8 cellular contexts compared by ENCODE assay signal in the genomic region with DNA sequence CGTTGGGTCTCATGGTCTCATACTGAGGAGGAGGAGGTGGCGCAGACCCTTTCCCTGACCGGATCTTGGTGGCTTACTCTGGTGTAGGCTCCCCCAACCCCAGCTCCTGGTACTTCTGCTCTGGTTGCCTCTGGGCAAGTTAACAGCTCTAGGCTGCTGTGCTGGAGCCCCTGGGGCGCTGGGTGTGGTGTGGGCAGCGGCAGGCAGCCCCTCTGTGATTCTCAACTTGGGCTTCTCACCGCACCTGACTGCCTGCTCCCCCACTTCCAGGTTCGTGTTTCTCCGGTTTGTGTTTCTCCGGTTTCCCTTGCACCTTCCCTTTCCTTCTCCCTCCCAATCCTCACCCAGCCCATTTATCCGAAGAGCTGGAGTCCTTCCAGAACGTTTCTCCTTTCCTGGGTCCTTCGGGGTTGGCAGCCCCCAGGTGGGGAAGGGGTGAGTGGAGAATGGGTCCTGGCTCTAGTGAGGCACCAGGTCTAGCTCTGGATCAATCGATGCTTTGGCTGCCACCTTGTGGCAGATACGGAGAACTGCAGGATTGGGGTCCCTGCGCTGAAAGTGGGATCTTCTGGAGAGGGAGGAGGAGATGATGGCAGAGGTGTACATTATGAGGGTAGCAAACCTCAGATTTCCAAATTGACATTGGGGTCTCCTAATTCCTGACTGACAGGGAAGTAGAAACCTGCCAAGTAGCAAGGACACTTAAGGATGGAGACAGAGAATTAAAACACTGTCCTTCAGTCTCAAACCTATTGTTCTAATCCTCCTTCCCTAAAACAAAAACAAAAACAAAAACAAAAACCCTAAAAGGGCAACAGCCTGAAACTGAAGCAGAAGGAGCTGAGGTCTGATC. TPM values are rescaled to one million over a fixed set of nuclear protein-coding genes. Genes with fewer than 3 reads are reported as not detected.
DNase-seq lines count a peak whose midpoint lies in the region; ATAC-seq and TF ChIP-seq lines count a peak whose summit lies in the region.

No MANE protein-coding gene starts in this region.

- no peaks in the 10 kb centered on the region for H3K36me3 Mint-ChIP-seq in activated naive CD8-positive, alpha-beta T cell treated with anti-CD3 and anti-CD28 coated beads, Interleukin-2, amount 10 ng/mL, durations not matched to agents 7 days and 5 days

- H3K36me3 ChIP-seq in Loucy (ENCODE audit: insufficient read depth, low read length): no peaks in the 10 kb centered on the region
- no peaks in the 10 kb centered on the region for H3K36me3 ChIP-seq in left ventricle myocardium inferior

- POLR2A ChIA-PET in activated naive CD8-positive, alpha-beta T cell treated with anti-CD3 and anti-CD28 coated beads, Interleukin-2, amount 10 ng/mL, durations not matched to agents 7 days and 5 days (lab: Charles Lee): interaction anchor here (0.8 to 2.0 kb wide), 3 partner anchors 16 to 43 kb away, joined by 3 to 7 read pairs (median 3); no protein-coding TSS in a partner anchor

- H3K9me2 ChIP-seq in Loucy (replicated peaks; ENCODE audit: low read depth, low read length): no peaks in the 10 kb centered on the region

- H3K4me3 ChIP-seq in Loucy (ENCODE audit: low read length, poor library complexity, severe bottlenecking): no peak overlapping the region
- H3K4me3 ChIP-seq in left ventricle myocardium inferior: no peak overlapping the region

- ATAC-seq in SK-N-SH treated with all-trans-retinoic acid at 6 μM for 48 hours (peak; percentile 73), sciatic nerve (peak; percentile 60), GM21576 (IDR thresholded peaks at IDR 0.05; ENCODE audit: unreplicated experiment) (no peak)
- peak; percentile 60 for ATAC-seq in activated naive CD8-positive, alpha-beta T cell treated with anti-CD3 and anti-CD28 coated beads, Interleukin-2, amount 10 ng/mL, durations not matched to agents 7 days and 5 days (ENCODE audit: low read depth)

- no peak overlapping the region for H3K27ac ChIP-seq in left ventricle myocardium inferior (replicated peaks)

- H3K79me2 ChIP-seq in Loucy (ENCODE audit: insufficient read depth, low read length): no peaks in the 10 kb centered on the region

- H4K20me1 ChIP-seq in Loucy (ENCODE audit: insufficient read depth, low read length, poor library complexity, severe bottlenecking): no peaks in the 10 kb centered on the region

- peaks cover 12% of the 10 kb centered on the region for H3K4me1 ChIP-seq in Loucy (ENCODE audit: insufficient read depth, low read length, poor library complexity, severe bottlenecking)
- H3K4me1 ChIP-seq in left ventricle myocardium inferior: peaks cover 29% of the 10 kb centered on the region

- H3K4me1 Mint-ChIP-seq in activated naive CD8-positive, alpha-beta T cell treated with anti-CD3 and anti-CD28 coated beads, Interleukin-2, amount 10 ng/mL, durations not matched to agents 7 days and 5 days: peaks cover 18% of the 10 kb centered on the region

- H3K9ac ChIP-seq in Loucy (ENCODE audit: low read depth, low read length, poor library complexity, severe bottlenecking): no peak overlapping the region

- H3K9me3 ChIP-seq in Loucy (ENCODE audit: insufficient read depth, low read depth, low read length) (no peaks in the 10 kb centered on the region), left ventricle myocardium inferior (replicated peaks) (no peaks in the 10 kb centered on the region)

- DNase-seq in NCI-H2171 treated with DMSO at 0.1 percent for 48 hours (lab: John Stamatoyannopoulos, UW) (peak; percentile 72), NCI-H2171 (lab: John Stamatoyannopoulos, UW) (no peak), left ventricle myocardium inferior (no peak), sciatic nerve (ENCODE audit: low spot score) (peak; percentile 66)
- peak; percentile 58 for DNase-seq in activated naive CD8-positive, alpha-beta T cell treated with anti-CD3 and anti-CD28 coated beads, Interleukin-2, amount 10 ng/mL, durations not matched to agents 7 days and 5 days

- H3K4me3 Mint-ChIP-seq in activated naive CD8-positive, alpha-beta T cell treated with anti-CD3 and anti-CD28 coated beads, Interleukin-2, amount 10 ng/mL, durations not matched to agents 7 days and 5 days: peak overlapping the region; percentile 62

- no peaks in the 10 kb centered on the region for H3K9me3 Mint-ChIP-seq in activated naive CD8-positive, alpha-beta T cell treated with anti-CD3 and anti-CD28 coated beads, Interleukin-2, amount 10 ng/mL, durations not matched to agents 7 days and 5 days

- intact Hi-C loops in left ventricle myocardium inferior (cut with micrococcal nuclease) (loop anchor here (2.0 kb wide), 1 partner anchor 43 kb away; no protein-coding TSS in a partner anchor), sciatic nerve (cut with DNase I) (no loop called here)

- H3K27me3 Mint-ChIP-seq in activated naive CD8-positive, alpha-beta T cell treated with anti-CD3 and anti-CD28 coated beads, Interleukin-2, amount 10 ng/mL, durations not matched to agents 7 days and 5 days: peaks cover 53% of the 10 kb centered on the region

- no peak overlapping the region for H3K4me2 ChIP-seq in Loucy (ENCODE audit: low read depth, low read length, poor library complexity, severe bottlenecking)

- TF ChIP-seq CTCF in Loucy (conservative IDR thresholded peaks at IDR 0.05; ENCODE audit: low read length): peak; percentile 97
- peak; percentile 96 for TF ChIP-seq CTCF in left ventricle myocardium inferior (IDR thresholded peaks at IDR 0.05; ENCODE audit: borderline replicate concordance)

- H3F3A ChIP-seq in Loucy (ENCODE audit: low read depth): no peaks in the 10 kb centered on the region

- no peaks in the 10 kb centered on the region for H3K27me3 ChIP-seq in Loucy (ENCODE audit: insufficient read depth, low read length, poor library complexity, severe bottlenecking)
- H3K27me3 ChIP-seq in left ventricle myocardium inferior (ENCODE audit: low read depth): peaks cover 79% of the 10 kb centered on the region

- no peak overlapping the region for H3K27ac Mint-ChIP-seq in activated naive CD8-positive, alpha-beta T cell treated with anti-CD3 and anti-CD28 coated beads, Interleukin-2, amount 10 ng/mL, durations not matched to agents 7 days and 5 days

- peak overlapping the region; percentile 55 for H2AFZ ChIP-seq in Loucy (ENCODE audit: low read length)

TF ChIP-seq in SK-N-SH treated with all-trans-retinoic acid at 6 μM for 48 hours, 23 proteins besides CTCF, POLR2A, EP300 and RAD21 (continues in another document):
- no peak for TF ChIP-seq SNAI2 (CRISPR knock-in tag; IDR thresholded peaks at IDR 0.05)
- no peak for TF ChIP-seq TOX (CRISPR knock-in tag; IDR thresholded peaks at IDR 0.05; ENCODE audit: borderline replicate concordance)
- no peak for TF ChIP-seq ZC3H10 (CRISPR knock-in tag; IDR thresholded peaks at IDR 0.05)
- TF ChIP-seq OSR1 (CRISPR knock-in tag; IDR thresholded peaks at IDR 0.05): no peak
- TF ChIP-seq GLIS3 (CRISPR knock-in tag; IDR thresholded peaks at IDR 0.05): no peak
- TF ChIP-seq ARNTL (CRISPR knock-in tag; IDR thresholded peaks at IDR 0.05; ENCODE audit: borderline replicate concordance, low read depth): no peak
- TF ChIP-seq ISL1 (CRISPR knock-in tag; IDR thresholded peaks at IDR 0.05): no peak
- no peak for TF ChIP-seq ZNF70 (CRISPR knock-in tag; IDR thresholded peaks at IDR 0.05)
- no peak for TF ChIP-seq CSRNP3 (CRISPR knock-in tag; IDR thresholded peaks at IDR 0.05)
- TF ChIP-seq CREB5 (CRISPR knock-in tag; IDR thresholded peaks at IDR 0.05; ENCODE audit: low read depth): no peak
- TF ChIP-seq PPARA (CRISPR knock-in tag; IDR thresholded peaks at IDR 0.05; ENCODE audit: borderline replicate concordance): no peak
- TF ChIP-seq BACH2 (CRISPR knock-in tag; IDR thresholded peaks at IDR 0.05; ENCODE audit: borderline replicate concordance): no peak

RNA-seq across cellular contexts. Expression of gene CISTR, which starts 8.3 kb away (rescaled TPM):
- total RNA-seq in activated naive CD8-positive, alpha-beta T cell treated with anti-CD3 and anti-CD28 coated beads, Interleukin-2, amount 10 ng/mL, durations not matched to agents 7 days and 5 days: not detected
- total RNA-seq in left ventricle myocardium inferior: 2.1 TPM
- not detected for total RNA-seq in sciatic nerve

RNA-seq across cellular contexts. Expression of gene CALCOCO1, which starts 16.3 kb away (rescaled TPM):
- 10 to 100 TPM; 83.6 to 91.1 TPM for total RNA-seq in activated naive CD8-positive, alpha-beta T cell treated with anti-CD3 and anti-CD28 coated beads, Interleukin-2, amount 10 ng/mL, durations not matched to agents 7 days and 5 days
- 201 TPM for total RNA-seq in left ventricle myocardium inferior
- 206 TPM for total RNA-seq in sciatic nerve

Comparison
In these comparisons a context has a peak if more than half of its experiments do, and no peak if none do; other contexts are left out.
1. DNase-seq: peak in NCI-H2171 treated with DMSO at 0.1 percent for 48 hours (single experiment), activated naive CD8-positive, alpha-beta T cell treated with anti-CD3 and anti-CD28 coated beads, Interleukin-2, amount 10 ng/mL, durations not matched to agents 7 days and 5 days (single experiment) and sciatic nerve (single experiment); none in NCI-H2171 (single experiment) and left ventricle myocardium inferior (single experiment).